1 cellular context compared by ENCODE assay signal in the genomic region with DNA sequence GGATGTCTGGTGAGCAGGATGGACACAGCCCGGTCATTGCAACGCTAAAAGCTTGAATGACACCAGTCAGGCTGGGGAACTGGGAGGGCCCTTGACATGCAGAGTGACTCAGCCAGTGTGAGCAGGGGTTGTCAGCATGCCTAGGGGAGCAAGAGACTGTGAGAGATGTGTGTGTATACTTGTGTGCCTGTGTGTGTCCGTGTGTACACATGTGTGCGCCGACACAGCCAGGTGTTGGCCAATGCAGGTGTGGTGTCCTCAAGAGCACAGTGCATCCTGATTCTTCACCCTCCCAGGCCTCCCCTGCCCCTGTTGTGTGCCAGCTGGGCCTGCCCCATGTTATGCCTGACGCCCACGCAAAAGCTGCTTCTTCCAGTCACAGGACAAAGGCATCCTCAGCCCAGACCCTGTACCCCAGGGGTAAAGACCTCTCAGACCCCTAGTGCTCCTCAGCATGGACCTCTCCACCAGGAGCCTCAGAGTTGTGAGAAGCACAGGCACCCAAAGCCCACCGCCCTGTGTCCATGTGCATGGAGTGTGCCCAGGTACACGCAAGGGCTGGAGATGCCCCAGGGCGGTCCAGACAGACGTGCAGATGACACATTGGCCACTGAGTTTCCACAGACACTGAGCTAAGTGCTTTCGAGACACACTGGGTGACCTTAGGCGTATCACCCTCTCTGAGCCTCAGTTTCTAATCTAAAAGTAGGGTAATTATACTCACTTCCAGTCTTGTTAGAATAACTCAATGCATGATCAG.
TF ChIP-seq lines count a peak whose summit lies in the region.

No MANE protein-coding gene starts in this region.

TF ChIP-seq in H1, 55 proteins besides CTCF, POLR2A, EP300 and RAD21:
- TF ChIP-seq POLR2AphosphoS5 (IDR thresholded peaks at IDR 0.05; ENCODE audit: low read depth, low read length) (no peak), RXRA (IDR thresholded peaks at IDR 0.05; ENCODE audit: insufficient read depth, low read depth, low read length) (no peak), CBX5 (IDR thresholded peaks at IDR 0.05; ENCODE audit: low read depth, low read length) (no peak), TBP (IDR thresholded peaks at IDR 0.05; ENCODE audit: low read depth, low read length) (no peak), CTBP2 (IDR thresholded peaks at IDR 0.05; ENCODE audit: borderline replicate concordance, insufficient read depth, insufficient read length, low read length) (no peak), SIRT6 (IDR thresholded peaks at IDR 0.05; ENCODE audit: low read length) (no peak), RFX5 (IDR thresholded peaks at IDR 0.05; ENCODE audit: borderline replicate concordance, low read depth, low read length) (no peak), JUND (IDR thresholded peaks at IDR 0.05; ENCODE audit: low read length) (no peak), ZNF274 (IDR thresholded peaks at IDR 0.05; ENCODE audit: borderline replicate concordance, extremely low read depth, low read length) (no peak), BRCA1 (IDR thresholded peaks at IDR 0.05; ENCODE audit: low read depth, low read length) (no peak), MAFK (IDR thresholded peaks at IDR 0.05; ENCODE audit: low read depth, low read length) (no peak), NRF1 (IDR thresholded peaks at IDR 0.05; ENCODE audit: low read depth, low read length) (no peak), CHD1 (IDR thresholded peaks at IDR 0.05; ENCODE audit: low read depth, low read length) (no peak), HDAC6 (IDR thresholded peaks at IDR 0.05; ENCODE audit: low read depth, low read length) (no peak), RBBP5 (IDR thresholded peaks at IDR 0.05; ENCODE audit: borderline replicate concordance, low read depth, low read length) (no peak), CBX8 (IDR thresholded peaks at IDR 0.05; ENCODE audit: borderline replicate concordance, low read depth, low read length) (no peak), CEBPB (IDR thresholded peaks at IDR 0.05; ENCODE audit: low read depth, low read length) (no peak), TAF1 (IDR thresholded peaks at IDR 0.05; ENCODE audit: low read depth, low read length) (no peak), BACH1 (IDR thresholded peaks at IDR 0.05; ENCODE audit: low read length) (no peak)
- TF ChIP-seq, protein P1, sequence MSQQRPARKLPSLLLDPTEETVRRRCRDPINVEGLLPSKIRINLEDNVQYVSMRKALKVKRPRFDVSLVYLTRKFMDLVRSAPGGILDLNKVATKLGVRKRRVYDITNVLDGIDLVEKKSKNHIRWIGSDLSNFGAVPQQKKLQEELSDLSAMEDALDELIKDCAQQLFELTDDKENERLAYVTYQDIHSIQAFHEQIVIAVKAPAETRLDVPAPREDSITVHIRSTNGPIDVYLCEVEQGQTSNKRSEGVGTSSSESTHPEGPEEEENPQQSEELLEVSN (IDR thresholded peaks at IDR 0.05) = no peak
